9 cellular contexts compared by ENCODE assay signal in genomic region chr9:123360161-123361085, GRCh38. TPM values are rescaled to one million over a fixed set of nuclear protein-coding genes. Genes with fewer than 3 reads are reported as not detected.
DNase-seq lines count a peak whose midpoint lies in the region; ATAC-seq lines count a peak whose summit lies in the region.
"Had no signal": no experiment of that assay in that cellular context is flagged by ENCODE, and none has a peak within 500 bp of the region (broad histone marks: within the 10 kb centered on the region; RNA-seq: fewer than 3 reads in every experiment).

No MANE protein-coding gene starts in this region.

- peaks cover 89% of the 10 kb centered on the region for H3K4me1 ChIP-seq in mesodermal cell (ENCODE audit: control insufficient read depth, insufficient read depth, low read length, poor library complexity, severe bottlenecking)
- H3K4me1 ChIP-seq: adrenal gland had no signal

- no peaks in the 10 kb centered on the region for H3K27me3 Mint-ChIP-seq in activated T-cell treated with anti-CD3 and anti-CD28 coated beads, Interleukin-2, amount 50 U/mL, for 24 hours

- H3K36me3 Mint-ChIP-seq in activated T-cell treated with anti-CD3 and anti-CD28 coated beads, Interleukin-2, amount 50 U/mL, for 24 hours (ENCODE audit: low read depth): no peaks in the 10 kb centered on the region

- no peak overlapping the region for H3K27ac Mint-ChIP-seq in activated T-cell treated with anti-CD3 and anti-CD28 coated beads, Interleukin-2, amount 50 U/mL, for 24 hours

- no peak for ATAC-seq in GM21723 (IDR thresholded peaks at IDR 0.05; ENCODE audit: unreplicated experiment)

- H3K9me3 ChIP-seq in KOPT-K1 (ENCODE audit: insufficient read depth, low read length, poor library complexity, severe bottlenecking) (no peaks in the 10 kb centered on the region), mesodermal cell (ENCODE audit: control insufficient read depth, low read length) (no peaks in the 10 kb centered on the region)
- H3K9me3 ChIP-seq: adrenal gland had no signal

- H3K4me3 ChIP-seq in mesodermal cell (ENCODE audit: extremely low read depth, insufficient read depth, low read length, poor library complexity, severe bottlenecking): no peak overlapping the region
- H3K4me3 ChIP-seq: adrenal gland had no signal

- no peaks in the 10 kb centered on the region for H3K36me3 ChIP-seq in KOPT-K1 (ENCODE audit: insufficient read depth, low read length)
- H3K36me3 ChIP-seq in mesodermal cell (ENCODE audit: control insufficient read depth, insufficient read depth, low read length): peaks cover 7% of the 10 kb centered on the region
- H3K36me3 ChIP-seq: adrenal gland had no signal

- WGBS in mesodermal cell (ENCODE audit: insufficient coverage in 2 of 2), 2 experiments: 21 to 22% methylated on average over 14 to 17 of the region's 22 CpGs

- H3K27ac ChIP-seq in KOPT-K1 (ENCODE audit: low read depth, low read length, poor library complexity, severe bottlenecking) (peak overlapping the region; percentile 20), mesodermal cell (ENCODE audit: low read depth, low read length, severe bottlenecking) (peak overlapping the region; percentile 96)
- H3K27ac ChIP-seq: adrenal gland had no signal

- H3K4me1 Mint-ChIP-seq in activated T-cell treated with anti-CD3 and anti-CD28 coated beads, Interleukin-2, amount 50 U/mL, for 24 hours (ENCODE audit: low read depth): peaks cover 24% of the 10 kb centered on the region

- no peaks in the 10 kb centered on the region for H3K9me3 Mint-ChIP-seq in activated T-cell treated with anti-CD3 and anti-CD28 coated beads, Interleukin-2, amount 50 U/mL, for 24 hours

- DNase-seq in EH (ENCODE audit: low read depth) (peak; percentile 19), GF-D8 (lab: John Stamatoyannopoulos, UW) (no peak), foreskin melanocyte (no peak)
- DNase-seq in activated T-cell treated with anti-CD3 and anti-CD28 coated beads, Interleukin-2, amount 50 U/mL, for 24 hours: peak; percentile 58
- no peak for DNase-seq in central memory CD4-positive, alpha-beta T cell

- H3K4me3 Mint-ChIP-seq in activated T-cell treated with anti-CD3 and anti-CD28 coated beads, Interleukin-2, amount 50 U/mL, for 24 hours: no peak overlapping the region

RNA-seq across cellular contexts. Expression of gene CRB2, which starts 4.4 kb away (rescaled TPM):
- 58.5 TPM for polyA plus RNA-seq in mesodermal cell (2013, experiment 1 of 2)
- polyA plus RNA-seq in mesodermal cell (2013, experiment 2 of 2): 59.5 TPM

Comparison
In these comparisons a context has a peak if more than half of its experiments do, and no peak if none do; other contexts are left out.
1. DNase-seq: peak in EH (single experiment) and activated T-cell treated with anti-CD3 and anti-CD28 coated beads, Interleukin-2, amount 50 U/mL, for 24 hours (single experiment); none in GF-D8 (single experiment), central memory CD4-positive, alpha-beta T cell (single experiment) and foreskin melanocyte (single experiment).